Comparison of ENCODE assay signal across 2 cellular contexts in the genomic region with DNA sequence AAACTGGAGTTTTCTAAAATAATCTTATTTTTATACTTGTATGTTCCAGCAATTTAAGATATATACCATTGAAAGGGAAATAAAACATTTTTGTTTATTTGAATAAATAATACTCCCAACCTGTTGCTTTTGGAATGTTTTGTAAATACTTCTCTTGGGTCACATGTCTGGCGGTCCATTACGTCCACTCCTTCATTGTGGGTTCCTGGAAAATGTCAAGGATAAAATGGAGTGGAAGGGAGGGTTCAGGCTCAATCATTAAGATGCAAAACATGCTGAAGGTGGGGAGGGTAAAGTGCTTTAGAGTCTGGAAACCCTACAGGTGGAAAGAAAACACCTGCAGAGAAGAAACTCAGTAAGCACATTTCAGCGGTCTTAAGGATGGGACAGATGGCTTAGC.
A peak's percentile ranks its signal among the peaks of the same experiment; 100 is the strongest.
TF ChIP-seq lines count a peak whose summit lies in the region.

No MANE protein-coding gene starts in this region.

TF ChIP-seq in HEK293, 187 proteins besides CTCF, POLR2A, EP300 and RAD21:
- TF ChIP-seq ZNF133 (tag by site-specific recombination; IDR thresholded peaks at IDR 0.05) (no peak), ZNF473 (tag by site-specific recombination; IDR thresholded peaks at IDR 0.05) (no peak), SCRT2 (tag by site-specific recombination; IDR thresholded peaks at IDR 0.05) (peak; percentile 84), GLI4 (tag by site-specific recombination; IDR thresholded peaks at IDR 0.05) (no peak), ZNF302 (tag by site-specific recombination; IDR thresholded peaks at IDR 0.05; ENCODE audit: low read depth) (no peak), SETDB1 (IDR thresholded peaks at IDR 0.05; ENCODE audit: insufficient read length, low read length) (no peak), SCRT1 (tag by site-specific recombination; IDR thresholded peaks at IDR 0.05; ENCODE audit: borderline replicate concordance) (peak; percentile 63), ZNF501 (tag by site-specific recombination; IDR thresholded peaks at IDR 0.05) (no peak), ZNF677 (tag by site-specific recombination; IDR thresholded peaks at IDR 0.05) (no peak), ZNF623 (tag by site-specific recombination; IDR thresholded peaks at IDR 0.05) (no peak)
- TF ChIP-seq, protein P1, sequence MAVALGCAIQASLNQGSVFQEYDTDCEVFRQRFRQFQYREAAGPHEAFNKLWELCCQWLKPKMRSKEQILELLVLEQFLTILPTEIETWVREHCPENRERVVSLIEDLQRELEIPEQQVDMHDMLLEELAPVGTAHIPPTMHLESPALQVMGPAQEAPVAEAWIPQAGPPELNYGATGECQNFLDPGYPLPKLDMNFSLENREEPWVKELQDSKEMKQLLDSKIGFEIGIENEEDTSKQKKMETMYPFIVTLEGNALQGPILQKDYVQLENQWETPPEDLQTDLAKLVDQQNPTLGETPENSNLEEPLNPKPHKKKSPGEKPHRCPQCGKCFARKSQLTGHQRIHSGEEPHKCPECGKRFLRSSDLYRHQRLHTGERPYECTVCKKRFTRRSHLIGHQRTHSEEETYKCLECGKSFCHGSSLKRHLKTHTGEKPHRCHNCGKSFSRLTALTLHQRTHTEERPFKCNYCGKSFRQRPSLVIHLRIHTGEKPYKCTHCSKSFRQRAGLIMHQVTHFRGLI (tag by site-specific recombination; IDR thresholded peaks at IDR 0.05) = no peak
- TF ChIP-seq, protein P2, sequence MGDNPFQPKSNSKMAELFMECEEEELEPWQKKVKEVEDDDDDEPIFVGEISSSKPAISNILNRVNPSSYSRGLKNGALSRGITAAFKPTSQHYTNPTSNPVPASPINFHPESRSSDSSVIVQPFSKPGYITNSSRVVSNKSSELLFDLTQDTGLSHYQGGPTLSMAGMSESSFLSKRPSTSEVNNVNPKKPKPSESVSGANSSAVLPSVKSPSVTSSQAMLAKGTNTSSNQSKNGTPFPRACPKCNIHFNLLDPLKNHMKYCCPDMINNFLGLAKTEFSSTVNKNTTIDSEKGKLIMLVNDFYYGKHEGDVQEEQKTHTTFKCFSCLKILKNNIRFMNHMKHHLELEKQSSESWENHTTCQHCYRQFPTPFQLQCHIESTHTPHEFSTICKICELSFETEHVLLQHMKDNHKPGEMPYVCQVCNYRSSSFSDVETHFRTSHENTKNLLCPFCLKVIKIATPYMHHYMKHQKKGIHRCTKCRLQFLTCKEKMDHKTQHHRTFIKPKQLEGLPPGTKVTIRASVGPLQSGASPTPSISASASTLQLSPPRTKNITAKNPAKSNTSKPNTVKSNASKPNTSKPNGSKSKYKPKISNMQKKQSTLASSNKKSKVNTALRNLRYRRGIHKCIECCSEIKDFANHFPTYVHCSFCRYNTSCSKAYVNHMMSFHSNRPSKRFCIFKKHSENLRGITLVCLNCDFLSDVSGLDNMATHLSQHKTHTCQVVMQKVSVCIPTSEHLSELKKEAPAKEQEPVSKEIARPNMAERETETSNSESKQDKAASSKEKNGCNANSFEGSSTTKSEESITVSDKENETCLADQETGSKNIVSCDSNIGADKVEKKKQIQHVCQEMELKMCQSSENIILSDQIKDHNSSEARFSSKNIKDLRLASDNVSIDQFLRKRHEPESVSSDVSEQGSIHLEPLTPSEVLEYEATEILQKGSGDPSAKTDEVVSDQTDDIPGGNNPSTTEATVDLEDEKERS (tag by site-specific recombination; IDR thresholded peaks at IDR 0.05) = no peak

TF ChIP-seq in K562, 482 proteins besides CTCF, POLR2A, EP300 and RAD21:
- TF ChIP-seq TAF9B (IDR thresholded peaks at IDR 0.05; ENCODE audit: partially characterized antibody) = no peak
- TF ChIP-seq PHF8 (IDR thresholded peaks at IDR 0.05; ENCODE audit: borderline replicate concordance, low read length) = 0 out of 2 replicates have a peak, but pooled peaks have one; percentile 12
- TF ChIP-seq ZNF274 (IDR thresholded peaks at IDR 0.05; ENCODE audit: borderline replicate concordance, low read depth, low read length) = no peak
